ENCODE assay signal across 8 cellular contexts in the genomic region with DNA sequence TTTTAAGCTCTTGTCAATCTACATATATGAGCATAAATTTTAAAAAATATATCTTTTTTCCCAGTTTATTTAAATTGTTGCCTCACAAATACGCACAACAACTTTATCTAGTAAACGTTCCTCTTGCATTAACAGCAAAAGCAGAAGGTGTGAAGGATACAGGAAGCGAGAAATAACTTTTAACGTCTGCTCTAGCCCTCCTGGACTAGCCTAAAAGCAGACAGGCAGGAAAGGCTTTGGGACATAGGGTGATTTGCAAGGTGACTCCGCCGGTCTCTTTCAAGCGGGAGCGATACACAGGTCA. TPM values are rescaled to one million over a fixed set of nuclear protein-coding genes. Genes with fewer than 3 reads are reported as not detected.
DNase-seq lines count a peak whose midpoint lies in the region; ATAC-seq and TF ChIP-seq lines count a peak whose summit lies in the region.

No MANE protein-coding gene starts in this region.

- intact Hi-C loops in upper lobe of right lung (cut with DNase I): no loop called here

- H3K36me3 ChIP-seq in lung (ENCODE audit: control insufficient read depth in 2 of 2, insufficient read depth in 2 of 2, low read length in 2 of 2) (no peaks in the 10 kb centered on the region), upper lobe of right lung (no peaks in the 10 kb centered on the region)

- H3K27ac ChIP-seq in cingulate gyrus (ENCODE audit: low read depth, low read length) (peak overlapping the region; percentile 84), lung (ENCODE audit: low read depth in 1 of 2, low read length in 1 of 2) (peak overlapping the region; percentile 56 to 87), upper lobe of right lung (peak overlapping the region; percentile 78)

- H3K9me3 ChIP-seq in lung (ENCODE audit: control insufficient read depth in 2 of 2, insufficient read depth in 1 of 2, low read length in 1 of 2) (no peaks in the 10 kb centered on the region), upper lobe of right lung (no peaks in the 10 kb centered on the region)

- TF ChIP-seq CTCF in GM12875 (IDR thresholded peaks at IDR 0.05; ENCODE audit: borderline replicate concordance, insufficient read depth, low read depth, low read length) (no peak), lung (IDR thresholded peaks at IDR 0.05; ENCODE audit: control extremely low read depth, extremely low read depth) (no peak), upper lobe of right lung (IDR thresholded peaks at IDR 0.05) (no peak)

- 3 to 4% methylated on average over 8 of the region's 8 CpGs for WGBS in lung, 2 donors

- H3K27me3 ChIP-seq in lung (ENCODE audit: control insufficient read depth, insufficient read depth): no peaks in the 10 kb centered on the region
- H3K27me3 ChIP-seq in upper lobe of right lung: no peaks in the 10 kb centered on the region

- H3K4me1 ChIP-seq in lung (ENCODE audit: control insufficient read depth in 2 of 2, insufficient read depth in 2 of 2, low read length in 2 of 2) (peaks cover 0 to 1% of the 10 kb centered on the region in 2 donors), upper lobe of right lung (peaks cover 5% of the 10 kb centered on the region)

- H3K4me3 ChIP-seq in GM12875 (ENCODE audit: low read depth, low read length): peak overlapping the region; percentile 53
- peak overlapping the region; percentile 43 for H3K4me3 ChIP-seq in lung
- H3K4me3 ChIP-seq in upper lobe of right lung: peak overlapping the region; percentile 76

- ATAC-seq in lung (ENCODE audit: insufficient read depth, low FRiP score) (peak; percentile 54), upper lobe of right lung (peak; percentile 78), GM18520 (IDR thresholded peaks at IDR 0.05; ENCODE audit: unreplicated experiment) (no peak)

- peak; percentile 46 for DNase-seq in NCI-H128 (lab: John Stamatoyannopoulos, UW; ENCODE audit: unreplicated experiment)
- peak; percentile 44 for DNase-seq in lung (ENCODE audit: low spot score)
- DNase-seq in upper lobe of right lung: no peak
- DNase-seq in activated CD8-positive, alpha-beta memory T cell treated with anti-CD3 and anti-CD28 coated beads for 24 hours: no peak
- no peak for DNase-seq in GM03348 (ENCODE audit: low spot score)

RNA-seq across cellular contexts. Expression of a gene that starts 0.4 kb away (rescaled TPM):
- total RNA-seq in lung (1 to 10 TPM; 4.8 to 8.8 TPM), upper lobe of right lung (3.0 TPM)
- polyA plus RNA-seq in lung: 1 to 10 TPM in 1 of 2 donors, under 1 TPM in 1; 0.70 to 1.0 TPM

RNA-seq across cellular contexts. Expression of a gene that starts 39.9 kb away (rescaled TPM):
- total RNA-seq in lung (100 to 1,000 TPM in 1 of 2 donors, 10 to 100 TPM in 1; 93.7 to 194 TPM), upper lobe of right lung (117 TPM)
- polyA plus RNA-seq in lung: 10 to 100 TPM; 36.4 to 52.5 TPM

RNA-seq across cellular contexts. Expression of a gene that starts 46.1 kb away (rescaled TPM):
- 10 to 100 TPM; 14.5 to 28.0 TPM for total RNA-seq in lung
- polyA plus RNA-seq in lung: 10 to 100 TPM in 1 of 2 donors, 1 to 10 TPM in 1; 9.5 to 10.2 TPM
- 18.2 TPM for total RNA-seq in upper lobe of right lung

Comparison
In these comparisons a context has a peak if more than half of its experiments do, and no peak if none do; other contexts are left out.
1. DNase-seq: peak in NCI-H128 (single experiment) and lung (single experiment); none in upper lobe of right lung (single experiment), activated CD8-positive, alpha-beta memory T cell treated with anti-CD3 and anti-CD28 coated beads for 24 hours (single experiment) and GM03348 (single experiment).
2. Peak in every context shown above with its lines, with median percentiles within 50 percentile points of each other: H3K4me3 ChIP-seq and H3K27ac ChIP-seq.